Comparison of ENCODE assay signal across 16 cellular contexts in the genomic region with DNA sequence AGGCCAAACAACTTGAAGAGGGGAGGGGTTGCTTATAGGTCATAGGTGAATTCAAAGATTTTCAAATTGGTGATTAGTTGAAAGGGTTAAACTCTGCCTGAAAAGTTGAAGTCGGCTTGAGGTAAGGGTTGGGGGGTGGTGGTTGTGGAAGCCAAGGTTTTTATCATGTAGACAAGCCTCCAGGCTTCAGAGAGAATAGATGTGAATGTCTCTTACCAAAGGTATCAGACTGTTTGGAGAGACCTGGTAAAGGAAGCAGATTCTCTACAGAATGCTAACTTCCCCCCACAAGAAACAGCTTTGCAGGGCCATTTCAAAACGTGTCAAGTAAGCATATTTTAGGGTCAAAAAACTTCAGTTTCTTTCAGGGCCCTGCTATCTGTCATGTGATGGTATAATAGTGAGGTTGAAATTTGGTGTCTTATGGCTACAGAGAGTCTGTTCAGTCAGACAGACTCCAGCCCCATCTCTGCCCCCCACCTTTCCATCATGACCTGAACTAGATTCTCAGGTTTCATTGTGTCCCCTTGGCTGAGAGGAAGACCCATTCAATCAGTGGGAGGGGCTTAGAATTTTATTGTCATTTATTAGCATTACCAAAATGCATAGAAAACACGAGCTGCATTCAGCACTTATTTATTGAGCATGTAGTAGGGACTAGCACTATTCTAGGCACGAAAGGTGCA.
DNase-seq lines count a peak whose midpoint lies in the region; ATAC-seq, FAIRE-seq and TF ChIP-seq lines count a peak whose summit lies in the region.
"Had no signal": no experiment of that assay in that cellular context is flagged by ENCODE, and none has a peak within 500 bp of the region (broad histone marks: within the 10 kb centered on the region; RNA-seq: fewer than 3 reads in every experiment).

No MANE protein-coding gene starts in this region.

- H3K4me3 Mint-ChIP-seq in GM23338 = peak overlapping the region; percentile 20
- H3K4me3 Mint-ChIP-seq: CD14-positive monocyte; CD8-positive, alpha-beta memory T cell had no signal

- H3K9me3 Mint-ChIP-seq in GM23338 = no peaks in the 10 kb centered on the region
- H3K9me3 Mint-ChIP-seq: CD8-positive, alpha-beta memory T cell had no signal

- H3K9me3 ChIP-seq in HUES64 (ENCODE audit: insufficient read depth, low read depth, low read length) = no peaks in the 10 kb centered on the region
- no peaks in the 10 kb centered on the region for H3K9me3 ChIP-seq in K562 (replicated peaks; ENCODE audit: control insufficient read depth, insufficient read depth, low read depth, low read length)
- no peaks in the 10 kb centered on the region for H3K9me3 ChIP-seq in iPS-20b (ENCODE audit: insufficient read depth, low read depth, low read length)
- H3K9me3 ChIP-seq in Peyer's patch = no peaks in the 10 kb centered on the region
- H3K9me3 ChIP-seq: Caco-2 had no signal

- H3K9me1 ChIP-seq in K562 (ENCODE audit: control insufficient read depth, insufficient read depth, low read length) = no peaks in the 10 kb centered on the region

- TF ChIP-seq CTCF in GM23338 (conservative IDR thresholded peaks at IDR 0.05; ENCODE audit: low read depth in 2 of 2) (no peak), K562 (IDR thresholded peaks at IDR 0.05 in 2 of 3, conservative IDR thresholded peaks at IDR 0.05 in 1 of 3; ENCODE audit: insufficient read depth in 2 of 3, low read depth in 1 of 3, low read length in 3 of 3) (no peak), Peyer's patch (IDR thresholded peaks at IDR 0.05) (no peak)

- no TSS peak for BruUV-seq in K562 (replicated peaks; lab: Mats Ljungman, UMichigan)

- H3K4me1 Mint-ChIP-seq in GM23338 = peaks cover 31% of the 10 kb centered on the region
- H3K4me1 Mint-ChIP-seq: CD14-positive monocyte had no signal

- H3K79me2 ChIP-seq in GM23338 (replicated peaks; ENCODE audit: insufficient read depth) (no peaks in the 10 kb centered on the region), K562 (ENCODE audit: control insufficient read depth, insufficient read depth, low read length) (no peaks in the 10 kb centered on the region)

- no peak for DNase-seq in GM23338 (ENCODE audit: low spot score)
- no peak for DNase-seq in K562 (ENCODE audit: extremely low read depth in 1 of 4, low spot score in 3 of 4)
- DNase-seq in Peyer's patch = no peak
- no peak for DNase-seq in SW 1271 (lab: John Stamatoyannopoulos, UW)
- DNase-seq: Caco-2; CD8-positive, alpha-beta memory T cell; DND-41; GDM1 had no signal

- intact Hi-C loops in K562 (cut with micrococcal nuclease) = no loop called here

- no peaks in the 10 kb centered on the region for H3K36me3 Mint-ChIP-seq in GM23338 (ENCODE audit: low read depth)
- H3K36me3 Mint-ChIP-seq: CD14-positive monocyte; CD8-positive, alpha-beta memory T cell had no signal

- no peak for TF ChIP-seq EP300 in K562 (IDR thresholded peaks at IDR 0.05; ENCODE audit: low read length)

- H2AFZ ChIP-seq in GM23338 (no peak overlapping the region; the same call in 1 of the 2 replicates), K562 (ENCODE audit: low read depth, low read length) (no peak overlapping the region)

- in situ Hi-C loops in K562 (cut with MboI) = no loop called here

- H3K36me3 ChIP-seq in GM23338 (ENCODE audit: insufficient read depth) = no peaks in the 10 kb centered on the region
- no peaks in the 10 kb centered on the region for H3K36me3 ChIP-seq in HUES64 (ENCODE audit: insufficient read depth, low read length)
- H3K36me3 ChIP-seq in K562 (ENCODE audit: control insufficient read depth, insufficient read depth, low read length) = no peaks in the 10 kb centered on the region
- no peaks in the 10 kb centered on the region for H3K36me3 ChIP-seq in iPS-20b (ENCODE audit: insufficient read depth, low read depth, low read length)
- H3K36me3 ChIP-seq in Peyer's patch = no peaks in the 10 kb centered on the region

- H3K4me1 ChIP-seq in GM23338 (ENCODE audit: insufficient read depth) (peaks cover 24% of the 10 kb centered on the region), HUES64 (ENCODE audit: insufficient read depth, low read length) (peaks cover 27% of the 10 kb centered on the region), K562 (replicated peaks in 1 of 2; ENCODE audit: control insufficient read depth in 2 of 2, insufficient read depth in 2 of 2, low read length in 2 of 2) (no peaks in the 10 kb centered on the region), iPS-20b (ENCODE audit: insufficient read depth, low read length) (peaks cover 28% of the 10 kb centered on the region), Peyer's patch (no peaks in the 10 kb centered on the region)
- H3K4me1 ChIP-seq: Caco-2 had no signal

- POLR2A ChIA-PET in K562 (lab: Yijun Ruan, JAX) = interaction anchor here (0.9 kb wide), 2 partner anchors 7 to 9 kb away, joined by 4 to 5 read pairs; no protein-coding TSS in a partner anchor

- H3K27me3 Mint-ChIP-seq in GM23338 (ENCODE audit: insufficient read depth, low read depth, poor library complexity) = no peaks in the 10 kb centered on the region

- H3K27ac ChIP-seq in GM23338 (ENCODE audit: low read depth) (0 out of 2 replicates have a peak overlapping the region, but pooled peaks have one; percentile 13), HUES64 (ENCODE audit: low read depth, low read length) (peak overlapping the region; percentile 42; the same call in 1 of the 2 replicates), K562 (ENCODE audit: extremely low read depth, low read depth, low read length) (no peak overlapping the region), iPS-20b (ENCODE audit: low read length) (no peak overlapping the region), Peyer's patch (no peak overlapping the region)
- H3K27ac ChIP-seq: HL-60 had no signal

- TF ChIP-seq POLR2A in K562 (conservative IDR thresholded peaks at IDR 0.05) (no peak), Peyer's patch (IDR thresholded peaks at IDR 0.05) (no peak)

- ATAC-seq in GM23338 = peak; percentile 85
- no peak for ATAC-seq in K562
- ATAC-seq: HCT116 had no signal

- no peak overlapping the region for H3K9ac ChIP-seq in HUES64 (ENCODE audit: low read depth, low read length)
- H3K9ac ChIP-seq in K562 (ENCODE audit: insufficient read depth in 1 of 2, low read depth in 2 of 2, low read length in 2 of 2) = no peak overlapping the region
- peak overlapping the region; percentile 6; the same call in 1 of the 2 replicates for H3K9ac ChIP-seq in iPS-20b (ENCODE audit: low read depth, low read length)

- 49% methylated on average over 4 of the region's 4 CpGs for WGBS in HUES64
- WGBS in K562 (ENCODE audit: insufficient coverage, low coverage, missing lambda C conversion rate) = 27% methylated on average over 4 of the region's 4 CpGs

- H3K4me3 ChIP-seq in GM23338 (peak overlapping the region; percentile 11; the same call in 1 of the 2 replicates), HUES64 (ENCODE audit: low read length) (no peak overlapping the region), K562 (no peak overlapping the region), iPS-20b (ENCODE audit: low read length) (peak overlapping the region; percentile 29; the same call in 1 of the 2 replicates), Peyer's patch (no peak overlapping the region)

- H3F3A ChIP-seq in GM23338 (replicated peaks; ENCODE audit: low read depth) = no peaks in the 10 kb centered on the region

- H3K27ac Mint-ChIP-seq in GM23338 = peak overlapping the region; percentile 15
- H3K27ac Mint-ChIP-seq: CD14-positive monocyte had no signal

- CTCF ChIA-PET in K562 (lab: Yijun Ruan, JAX; ENCODE audit: low intra/inter-chr PET ratio) = no interaction called here

- H3K4me2 ChIP-seq in GM23338 = peak overlapping the region; percentile 55
- no peak overlapping the region for H3K4me2 ChIP-seq in K562 (ENCODE audit: insufficient read depth, low read length)

- H3K27me3 ChIP-seq in GM23338 (ENCODE audit: insufficient read depth) (no peaks in the 10 kb centered on the region), HUES64 (ENCODE audit: insufficient read depth, low read length) (no peaks in the 10 kb centered on the region), K562 (ENCODE audit: control insufficient read depth in 2 of 2, insufficient read depth in 2 of 2, low read length in 2 of 2) (no peaks in the 10 kb centered on the region), iPS-20b (ENCODE audit: insufficient read depth, low read length) (no peaks in the 10 kb centered on the region), Peyer's patch (no peaks in the 10 kb centered on the region)

- H4K20me1 ChIP-seq in GM23338 (replicated peaks; ENCODE audit: insufficient read depth) (no peaks in the 10 kb centered on the region), K562 (replicated peaks; ENCODE audit: control insufficient read depth, insufficient read depth, low read length) (no peaks in the 10 kb centered on the region)

- TF ChIP-seq RAD21 in K562 (CRISPR knock-in tag; conservative IDR thresholded peaks at IDR 0.05 in 1 of 2, IDR thresholded peaks at IDR 0.05 in 1 of 2) = no peak

- H3K9me2 ChIP-seq in GM23338 (ENCODE audit: insufficient read depth) = 0 out of 2 replicates have a peak, but pooled peaks cover 8% of the 10 kb centered on the region

- peak; percentile 55 for FAIRE-seq in K562 (lab: Jason Lieb, UNC)
- FAIRE-seq: GM12892, GM19239, H54 had no signal

TF ChIP-seq in GM23338, 12 proteins besides CTCF, POLR2A, EP300 and RAD21 (continues in another document):
- no peak for TF ChIP-seq EZH2phosphoT487 (IDR thresholded peaks at IDR 0.05; ENCODE audit: unreplicated experiment)

TF ChIP-seq in K562, 482 proteins besides CTCF, POLR2A, EP300 and RAD21:
- TF ChIP-seq RBM14 (IDR thresholded peaks at IDR 0.05; ENCODE audit: borderline replicate concordance, insufficient read depth, low read depth, low read length) = no peak
- peak; percentile 80 for TF ChIP-seq MAFF (IDR thresholded peaks at IDR 0.05; ENCODE audit: low read length)
- peak; percentile 68 for TF ChIP-seq MAFK (IDR thresholded peaks at IDR 0.05; ENCODE audit: low read length)
- no peak for TF ChIP-seq ZFP1 (CRISPR knock-in tag; IDR thresholded peaks at IDR 0.05)
- peak; percentile 91 for TF ChIP-seq ZNF316 (IDR thresholded peaks at IDR 0.05)
- TF ChIP-seq ZNF780A (CRISPR knock-in tag; IDR thresholded peaks at IDR 0.05) = no peak
- TF ChIP-seq C11orf30 (IDR thresholded peaks at IDR 0.05; ENCODE audit: low read depth) = peak; percentile 88
- TF ChIP-seq MAFG (tag; conservative IDR thresholded peaks at IDR 0.05) = peak; percentile 85
- TF ChIP-seq MTA3 (IDR thresholded peaks at IDR 0.05; ENCODE audit: borderline replicate concordance) = no peak
- TF ChIP-seq DPF2 (IDR thresholded peaks at IDR 0.05) = no peak

Comparison
In these comparisons a context has a peak if more than half of its experiments do, and no peak if none do; other contexts are left out.
1. H3K27ac ChIP-seq: peak in GM23338 (single experiment) and HUES64 (single experiment); none in K562 (single experiment), iPS-20b (single experiment) and Peyer's patch (0 of 4).
2. H3K4me3 ChIP-seq: peak in GM23338 (single experiment) and iPS-20b (single experiment); none in HUES64 (single experiment), K562 (single experiment) and Peyer's patch (0 of 4).